25 cellular contexts compared by ENCODE assay signal in the genomic region with DNA sequence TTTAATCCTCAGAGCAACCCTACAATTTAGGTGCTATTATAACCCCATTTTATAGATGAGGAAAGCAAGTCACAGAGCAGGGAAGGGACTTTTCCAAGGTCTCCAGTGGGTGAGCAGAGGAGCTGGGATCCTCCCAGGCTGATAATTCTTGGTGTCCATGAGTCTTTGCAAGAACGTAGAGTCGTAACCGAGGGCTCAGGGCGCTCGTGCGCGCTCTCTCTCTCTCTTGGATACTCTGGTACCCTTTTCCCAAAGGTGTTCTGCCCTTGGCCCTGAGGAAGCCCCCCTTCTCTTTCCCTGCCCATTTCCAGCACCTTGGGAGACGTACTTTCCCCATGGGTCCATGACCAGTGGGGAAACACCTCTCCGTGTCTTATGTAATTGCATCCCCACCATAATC. TPM values are rescaled to one million over a fixed set of nuclear protein-coding genes. Genes with fewer than 3 reads are reported as not detected.
"Had no signal": no experiment of that assay in that cellular context is flagged by ENCODE, and none has a peak within 500 bp of the region (broad histone marks: within the 10 kb centered on the region; RNA-seq: fewer than 3 reads in every experiment).

No MANE protein-coding gene starts in this region.

- H3K4me3 Mint-ChIP-seq: stimulated activated naive B cell treated with anti-CD40 and anti-IgM and Interleukin-4, amounts not matched to agents 10 μg/mL and 1 μg/mL and 100 μg/mL, for 72 hours had no signal

- H3K4me1 ChIP-seq: colonic mucosa, esophagus squamous epithelium, gastroesophageal sphincter, right atrium auricular region, stomach had no signal

- H3K27me3 ChIP-seq: colonic mucosa, esophagus squamous epithelium, hepatocyte, neutrophil, right atrium auricular region, stomach, transverse colon had no signal

- H3K36me3 ChIP-seq: colonic mucosa, esophagus squamous epithelium, gastroesophageal sphincter, neutrophil, right atrium auricular region, stomach, thoracic aorta, transverse colon had no signal

- ATAC-seq: gastroesophageal sphincter; left colon; left ventricle myocardium superior; stimulated activated naive B cell treated with anti-CD40 and anti-IgM and Interleukin-4, amounts not matched to agents 10 μg/mL and 1 μg/mL and 100 μg/mL, for 72 hours had no signal

- H3K27me3 Mint-ChIP-seq: stimulated activated naive B cell treated with anti-CD40 and anti-IgM and Interleukin-4, amounts not matched to agents 10 μg/mL and 1 μg/mL and 100 μg/mL, for 72 hours had no signal

- H3K9me3 ChIP-seq: colonic mucosa, esophagus squamous epithelium, gastroesophageal sphincter, neutrophil, right atrium auricular region, stomach, thoracic aorta, transverse colon had no signal

- H2AFZ ChIP-seq: hepatocyte had no signal

- H3K79me2 ChIP-seq: hepatocyte had no signal

- H3K27ac Mint-ChIP-seq: stimulated activated naive B cell treated with anti-CD40 and anti-IgM and Interleukin-4, amounts not matched to agents 10 μg/mL and 1 μg/mL and 100 μg/mL, for 72 hours had no signal

- H3K36me3 Mint-ChIP-seq: stimulated activated naive B cell treated with anti-CD40 and anti-IgM and Interleukin-4, amounts not matched to agents 10 μg/mL and 1 μg/mL and 100 μg/mL, for 72 hours had no signal

- H3K9me3 Mint-ChIP-seq: stimulated activated naive B cell treated with anti-CD40 and anti-IgM and Interleukin-4, amounts not matched to agents 10 μg/mL and 1 μg/mL and 100 μg/mL, for 72 hours had no signal

- H3K4me2 ChIP-seq: hepatocyte had no signal

- H3K4me3 ChIP-seq: colonic mucosa, esophagus squamous epithelium, gastroesophageal sphincter, hepatocyte, lung, right atrium auricular region, stomach, thoracic aorta, transverse colon had no signal

- DNase-seq: cerebellar nuclear complex; colonic mucosa; dermis blood vessel endothelial cell; esophagus squamous epithelium; foreskin fibroblast; kidney; left colon; left ventricle myocardium superior; mesenchymal stem cell; midbrain; small intestine; stimulated activated CD4-positive, alpha-beta T cell treated with anti-CD3 and anti-CD28 coated beads, Interleukin-4, amount 100 ng/mL, for 1 hour; stimulated activated naive B cell treated with anti-CD40 and anti-IgM and Interleukin-4, amounts not matched to agents 10 μg/mL and 1 μg/mL and 100 μg/mL, for 72 hours; stomach; substantia nigra; transverse colon had no signal

- H3K27ac ChIP-seq: colonic mucosa, esophagus squamous epithelium, gastroesophageal sphincter, hepatocyte, neutrophil, right atrium auricular region, stomach, thoracic aorta, transverse colon had no signal

RNA-seq across cellular contexts. Expression of a gene that starts 5.2 kb away (rescaled TPM):
- total RNA-seq: dermis blood vessel endothelial cell, epithelial cell of proximal tubule, esophagus squamous epithelium, gastroesophageal sphincter, hepatocyte, kidney, left ventricle myocardium superior, lung, osteocyte, right atrium auricular region, thoracic aorta, transverse colon, ureter had no signal

RNA-seq across cellular contexts. Expression of a gene that starts 6.4 kb away (rescaled TPM):
- total RNA-seq: dermis blood vessel endothelial cell, epithelial cell of proximal tubule had no signal
